ENCODE assay signal across 7 cellular contexts in genomic region chr20:53521421-53521820, GRCh38.
DNase-seq lines count a peak whose midpoint lies in the region; ATAC-seq, FAIRE-seq and TF ChIP-seq lines count a peak whose summit lies in the region.
"Not testable (repeated sequence)": the region's sequence is repeated elsewhere in the genome, so short reads cannot be mapped to it uniquely, and the experiment has no call there.

No MANE protein-coding gene starts in this region.

- H3K9ac ChIP-seq in PC-3 (ENCODE audit: low read length); keratinocyte (ENCODE audit: control insufficient read depth, extremely low read depth, insufficient read depth, low read length): not testable (repeated sequence)

- dilution Hi-C loops in keratinocyte (cut with MboI; ENCODE audit: extremely low pct_ligation_motif_present, low sequenced_read_pairs) = not testable (repeated sequence)

- DNase-seq in Daoy (ENCODE audit: low read depth) (peak; percentile 67), HFF-Myc (ENCODE audit: extremely low read depth, low read depth) (peak; percentile 59), M059J (ENCODE audit: low read depth) (peak; percentile 94), PC-3 (peak; percentile 88), epithelial cell of prostate (ENCODE audit: low read depth, low spot score) (peak; percentile 37)
- peak; percentile 1 for DNase-seq in activated CD8-positive, alpha-beta memory T cell treated with anti-CD3 and anti-CD28 coated beads, Interleukin-2, amount 50 U/mL, for 48 hours
- DNase-seq in keratinocyte (ENCODE audit: low read depth, low spot score) = not testable (repeated sequence)

- H3K4me2 ChIP-seq in PC-3 (ENCODE audit: low read length); keratinocyte (ENCODE audit: control insufficient read depth, extremely low read depth, insufficient read depth, low read depth, low read length): not testable (repeated sequence)

- not testable (repeated sequence) for H3K79me2 ChIP-seq in PC-3 (ENCODE audit: low read length); keratinocyte (ENCODE audit: control insufficient read depth, insufficient read depth, low read length)

- intact Hi-C loops in PC-3 (cut with micrococcal nuclease) = not testable (repeated sequence)

- not testable (repeated sequence) for H3K36me3 ChIP-seq in PC-3 (ENCODE audit: low read depth, low read length); keratinocyte (ENCODE audit: control insufficient read depth in 2 of 2, extremely low read depth in 1 of 2, insufficient read depth in 2 of 2, low read length in 2 of 2)

- CTCF ChIA-PET in PC-3 (lab: Charles Lee) = not testable (repeated sequence)

- BruUV-seq in PC-3 (replicated peaks; lab: Mats Ljungman, UMichigan) = not testable (repeated sequence)

- not testable (repeated sequence) for H3K9me3 ChIP-seq in PC-3 (ENCODE audit: low read length); keratinocyte (ENCODE audit: control insufficient read depth, low read depth, low read length)

- H3K4me1 ChIP-seq in PC-3 (ENCODE audit: insufficient read depth, low read length); keratinocyte (ENCODE audit: control insufficient read depth, extremely low read depth, insufficient read depth, low read length): not testable (repeated sequence)

- H4K20me1 ChIP-seq in PC-3 (ENCODE audit: low read length); keratinocyte (ENCODE audit: control insufficient read depth, extremely low read depth, insufficient read depth, low read length): not testable (repeated sequence)

- H3K27me3 ChIP-seq in PC-3 (ENCODE audit: low read length); keratinocyte (ENCODE audit: control insufficient read depth, extremely low read depth, insufficient read depth, low read length): not testable (repeated sequence)

- H3K9me1 ChIP-seq in keratinocyte (ENCODE audit: control insufficient read depth, extremely low read depth, insufficient read depth, low read length) = not testable (repeated sequence)

- not testable (repeated sequence) for H2AFZ ChIP-seq in PC-3 (ENCODE audit: low read length); keratinocyte (ENCODE audit: control insufficient read depth, low read length)

- peak; percentile 77 for FAIRE-seq in keratinocyte (lab: Jason Lieb, UNC)

- not testable (repeated sequence) for H3K27ac ChIP-seq in PC-3 (ENCODE audit: low read length); epithelial cell of prostate; keratinocyte (ENCODE audit: control insufficient read depth, insufficient read depth, low read length)

- not testable (repeated sequence) for H3K9me2 ChIP-seq in PC-3 (replicated peaks; ENCODE audit: low read length)

- peak; percentile 33 for ATAC-seq in PC-3

- H3K4me3 ChIP-seq in HFF-Myc (replicated peaks; ENCODE audit: low read depth, low read length); PC-3 (ENCODE audit: low read length); keratinocyte (ENCODE audit: control insufficient read depth in 2 of 3, extremely low read depth in 1 of 3, insufficient read depth in 2 of 3, low read depth in 1 of 3, low read length in 3 of 3): not testable (repeated sequence)

- POLR2A ChIA-PET in PC-3 (lab: Charles Lee; ENCODE audit: unreplicated experiment) = not testable (repeated sequence)

- not testable (repeated sequence) for TF ChIP-seq CTCF in HFF-Myc (IDR thresholded peaks at IDR 0.05; ENCODE audit: low read depth, low read length, missing control alignments); PC-3 (conservative IDR thresholded peaks at IDR 0.05; ENCODE audit: low read depth, low read length); keratinocyte (optimal IDR thresholded peaks at IDR 0.05 in 1 of 3, IDR thresholded peaks at IDR 0.05 in 1 of 3, conservative IDR thresholded peaks at IDR 0.05 in 1 of 3; ENCODE audit: extremely low read depth in 1 of 3, insufficient read depth in 2 of 3, low read length in 3 of 3)

- not testable (repeated sequence) for H3F3A ChIP-seq in PC-3 (ENCODE audit: low read length, unreplicated experiment)
